Comparison of ENCODE assay signal across 37 cellular contexts in the genomic region with DNA sequence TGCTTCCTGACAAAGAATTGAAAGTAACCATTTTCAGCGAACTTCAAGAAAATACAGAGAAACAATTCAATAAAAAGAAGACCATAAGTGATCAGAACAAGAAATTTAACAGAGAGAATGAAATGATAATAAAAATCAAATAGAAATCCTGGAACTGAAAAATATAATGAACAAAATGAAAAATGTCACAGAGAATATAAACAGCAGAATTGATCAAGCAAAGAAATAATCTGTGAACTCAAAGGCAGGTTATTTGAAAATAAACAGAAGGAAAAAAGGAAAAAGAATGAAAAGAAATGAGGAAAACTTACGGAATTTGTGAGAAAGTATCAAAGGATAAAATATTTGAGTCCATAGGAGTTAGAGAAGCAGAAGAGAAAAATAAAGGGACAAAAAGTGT.
"Had no signal": no experiment of that assay in that cellular context is flagged by ENCODE, and none has a peak within 500 bp of the region (broad histone marks: within the 10 kb centered on the region; RNA-seq: fewer than 3 reads in every experiment).

No MANE protein-coding gene starts in this region.

- H3K4me3 ChIP-seq: ascending aorta, cardiac muscle cell had no signal

- H3K27ac Mint-ChIP-seq: activated CD4-positive, alpha-beta memory T cell treated with anti-CD3 and anti-CD28 coated beads, Interleukin-2, amount 10 ng/mL, durations not matched to agents 7 days and 5 days; activated CD4-positive, alpha-beta T cell treated with anti-CD3 and anti-CD28 coated beads for 36 hours; activated CD4-positive, alpha-beta T cell treated with anti-CD3 and anti-CD28 coated beads, Interleukin-2, amount 10 ng/mL, durations not matched to agents 7 days and 5 days; activated CD8-positive, alpha-beta memory T cell treated with anti-CD3 and anti-CD28 coated beads, Interleukin-2, amount 10 ng/mL, durations not matched to agents 7 days and 5 days; activated CD8-positive, alpha-beta T cell treated with anti-CD3 and anti-CD28 coated beads, Interleukin-2, amount 10 ng/mL, durations not matched to agents 7 days and 5 days; activated naive CD4-positive, alpha-beta T cell treated with anti-CD3 and anti-CD28 coated beads for 36 hours; activated naive CD4-positive, alpha-beta T cell treated with anti-CD3 and anti-CD28 coated beads, Interleukin-2, amount 50 U/mL, for 72 hours; activated naive CD8-positive, alpha-beta T cell treated with anti-CD3 and anti-CD28 coated beads for 36 hours; activated T-cell treated with anti-CD3 and anti-CD28 coated beads, Interleukin-2, amount 50 U/mL, for 24 hours; activated T-helper 2 cell treated with anti-CD3 and anti-CD28 coated beads, Interferon-gamma antibody, Interleukin-2, Interleukin-4, amounts not matched to agents 10 μg/mL and 5 μg/mL and 100 μg/mL, durations not matched to agents 14 hours and 24 hours and 36 hours; brain; T-helper 1 cell treated with Interleukin-12 subunit alpha and Interleukin-12 subunit beta and Interleukin-4 antibody, amounts not matched to agents 30 μg/mL and 1 μg/mL, for 36 hours; T-helper 2 cell treated with Interferon-gamma antibody and Interleukin-4, amounts not matched to agents 5 μg/mL and 100 μg/mL, for 36 hours; WTC11 had no signal

- DNase-seq: activated CD4-positive, alpha-beta memory T cell treated with anti-CD3 and anti-CD28 coated beads, Interleukin-2, amount 10 ng/mL, durations not matched to agents 7 days and 5 days; activated CD4-positive, alpha-beta T cell treated with anti-CD3 and anti-CD28 coated beads for 1 hour; activated CD4-positive, alpha-beta T cell treated with anti-CD3 and anti-CD28 coated beads for 36 hours; activated CD4-positive, alpha-beta T cell treated with anti-CD3 and anti-CD28 coated beads for 48 hours; activated CD4-positive, alpha-beta T cell treated with anti-CD3 and anti-CD28 coated beads, Interleukin-2, amount 10 ng/mL, durations not matched to agents 7 days and 5 days; activated CD4-positive, alpha-beta T cell treated with anti-CD3 and anti-CD28 coated beads, Interleukin-2, amount 50 U/mL, for 48 hours; activated CD4-positive, CD25-positive, alpha-beta regulatory T cell; activated CD8-positive, alpha-beta memory T cell treated with anti-CD3 and anti-CD28 coated beads for 24 hours; activated CD8-positive, alpha-beta memory T cell treated with anti-CD3 and anti-CD28 coated beads, Interleukin-2, amount 10 ng/mL, durations not matched to agents 7 days and 5 days; activated CD8-positive, alpha-beta memory T cell treated with anti-CD3 and anti-CD28 coated beads, Interleukin-2, amount 50 U/mL, for 48 hours; activated CD8-positive, alpha-beta T cell treated with anti-CD3 and anti-CD28 coated beads, Interleukin-2, amount 10 ng/mL, durations not matched to agents 7 days and 5 days; activated effector memory CD4-positive, alpha-beta T cell treated with Interleukin-2 at 50 U/mL for 16 hours; activated gamma-delta T cell treated with Interleukin-2 at 50 U/mL for 16 hours; activated naive CD4-positive, alpha-beta T cell; activated naive CD4-positive, alpha-beta T cell treated with anti-CD3 and anti-CD28 coated beads for 36 hours; activated naive CD4-positive, alpha-beta T cell treated with anti-CD3 and anti-CD28 coated beads, Interleukin-2, amount 50 U/mL, for 16 hours; activated naive CD8-positive, alpha-beta T cell treated with anti-CD3 and anti-CD28 coated beads for 36 hours; activated T-cell treated with anti-CD3 and anti-CD28 coated beads, Interleukin-2, amount 50 U/mL, for 24 hours; amygdala; anterior cingulate cortex; caudate nucleus; cerebellar nuclear complex; T-helper 1 cell; T-helper 2 cell; T-helper 9 cell; WERI-Rb-1 had no signal

- H3K4me1 Mint-ChIP-seq: activated CD4-positive, alpha-beta memory T cell treated with anti-CD3 and anti-CD28 coated beads, Interleukin-2, amount 10 ng/mL, durations not matched to agents 7 days and 5 days; activated CD4-positive, alpha-beta T cell treated with anti-CD3 and anti-CD28 coated beads for 36 hours; activated CD4-positive, alpha-beta T cell treated with anti-CD3 and anti-CD28 coated beads, Interleukin-2, amount 10 ng/mL, durations not matched to agents 7 days and 5 days; activated CD8-positive, alpha-beta memory T cell treated with anti-CD3 and anti-CD28 coated beads, Interleukin-2, amount 10 ng/mL, durations not matched to agents 7 days and 5 days; activated naive CD8-positive, alpha-beta T cell treated with anti-CD3 and anti-CD28 coated beads for 36 hours; brain; central memory CD8-positive, alpha-beta T cell; WTC11 had no signal

- H3K4me3 Mint-ChIP-seq: activated CD4-positive, alpha-beta memory T cell treated with anti-CD3 and anti-CD28 coated beads, Interleukin-2, amount 10 ng/mL, durations not matched to agents 7 days and 5 days; activated CD4-positive, alpha-beta T cell treated with anti-CD3 and anti-CD28 coated beads for 36 hours; activated CD4-positive, alpha-beta T cell treated with anti-CD3 and anti-CD28 coated beads, Interleukin-2, amount 10 ng/mL, durations not matched to agents 7 days and 5 days; activated CD8-positive, alpha-beta memory T cell treated with anti-CD3 and anti-CD28 coated beads, Interleukin-2, amount 10 ng/mL, durations not matched to agents 7 days and 5 days; activated CD8-positive, alpha-beta T cell treated with anti-CD3 and anti-CD28 coated beads, Interleukin-2, amount 10 ng/mL, durations not matched to agents 7 days and 5 days; activated naive CD4-positive, alpha-beta T cell treated with anti-CD3 and anti-CD28 coated beads for 36 hours; activated naive CD8-positive, alpha-beta T cell treated with anti-CD3 and anti-CD28 coated beads for 36 hours; activated T-cell treated with anti-CD3 and anti-CD28 coated beads, Interleukin-2, amount 50 U/mL, for 24 hours; brain; central memory CD8-positive, alpha-beta T cell; T-helper 1 cell treated with Interleukin-12 subunit alpha and Interleukin-12 subunit beta and Interleukin-4 antibody, amounts not matched to agents 30 μg/mL and 1 μg/mL, for 36 hours; T-helper 2 cell treated with Interferon-gamma antibody and Interleukin-4, amounts not matched to agents 5 μg/mL and 100 μg/mL, for 36 hours; WTC11 had no signal

- H3K27me3 Mint-ChIP-seq: activated CD8-positive, alpha-beta memory T cell treated with anti-CD3 and anti-CD28 coated beads, Interleukin-2, amount 10 ng/mL, durations not matched to agents 7 days and 5 days had no signal

- H3K36me3 ChIP-seq: ascending aorta, cardiac muscle cell, WERI-Rb-1 had no signal

- H3K27ac ChIP-seq: ascending aorta, cardiac muscle cell, WERI-Rb-1 had no signal

- FAIRE-seq: bronchial epithelial cell had no signal

- ATAC-seq: activated CD4-positive, alpha-beta T cell treated with anti-CD3 and anti-CD28 coated beads for 36 hours; activated CD4-positive, CD25-positive, alpha-beta regulatory T cell treated with anti-CD3 and anti-CD28 coated beads, Interleukin-2, amount 50 U/mL, for 24 hours; activated CD8-positive, alpha-beta memory T cell treated with anti-CD3 and anti-CD28 coated beads, Interleukin-2, amount 10 ng/mL, durations not matched to agents 7 days and 5 days; activated CD8-positive, alpha-beta T cell treated with anti-CD3 and anti-CD28 coated beads, Interleukin-2, amount 10 ng/mL, durations not matched to agents 7 days and 5 days; activated naive CD4-positive, alpha-beta T cell treated with anti-CD3 and anti-CD28 coated beads, Interleukin-2, amount 50 U/mL, for 72 hours; WTC11 had no signal

- H3K27me3 ChIP-seq: ascending aorta, cardiac muscle cell had no signal

- H3K4me1 ChIP-seq: ascending aorta had no signal
